2 cellular contexts compared by ENCODE assay signal in the genomic region with DNA sequence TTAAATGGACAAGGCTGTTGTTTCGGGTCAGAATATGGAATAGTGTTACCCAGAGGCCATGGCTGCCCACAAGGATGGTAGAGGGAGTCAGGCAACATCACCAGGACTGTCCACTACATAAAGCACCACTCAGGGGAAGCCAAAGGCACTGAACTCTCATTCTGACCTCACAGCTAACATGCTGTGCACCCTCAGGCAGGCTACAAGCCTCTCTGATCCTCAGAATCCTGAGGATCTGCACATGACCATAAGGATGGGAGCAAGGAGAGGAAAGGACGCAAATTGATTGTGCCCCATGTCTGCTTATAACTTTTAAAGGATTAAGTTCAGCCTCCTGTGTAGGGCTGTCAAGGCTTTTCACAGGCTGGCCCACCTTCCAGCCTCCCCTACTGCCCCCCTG.
A peak's percentile ranks its signal among the peaks of the same experiment; 100 is the strongest.
TF ChIP-seq lines count a peak whose summit lies in the region.

No MANE protein-coding gene starts in this region.

TF ChIP-seq in A549, 52 proteins besides CTCF, POLR2A, EP300 and RAD21:
- TF ChIP-seq, protein P1, sequence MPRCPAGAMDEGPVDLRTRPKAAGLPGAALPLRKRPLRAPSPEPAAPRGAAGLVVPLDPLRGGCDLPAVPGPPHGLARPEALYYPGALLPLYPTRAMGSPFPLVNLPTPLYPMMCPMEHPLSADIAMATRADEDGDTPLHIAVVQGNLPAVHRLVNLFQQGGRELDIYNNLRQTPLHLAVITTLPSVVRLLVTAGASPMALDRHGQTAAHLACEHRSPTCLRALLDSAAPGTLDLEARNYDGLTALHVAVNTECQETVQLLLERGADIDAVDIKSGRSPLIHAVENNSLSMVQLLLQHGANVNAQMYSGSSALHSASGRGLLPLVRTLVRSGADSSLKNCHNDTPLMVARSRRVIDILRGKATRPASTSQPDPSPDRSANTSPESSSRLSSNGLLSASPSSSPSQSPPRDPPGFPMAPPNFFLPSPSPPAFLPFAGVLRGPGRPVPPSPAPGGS (IDR thresholded peaks at IDR 0.05), result no peak
- no peak for TF ChIP-seq RARB (CRISPR knock-in tag; IDR thresholded peaks at IDR 0.05)
- TF ChIP-seq ZFP36 (IDR thresholded peaks at IDR 0.05; ENCODE audit: borderline replicate concordance, partially characterized antibody), result peak; percentile 80

TF ChIP-seq in IMR-90, 13 proteins besides CTCF, POLR2A, EP300 and RAD21:
- TF ChIP-seq, protein P2, sequence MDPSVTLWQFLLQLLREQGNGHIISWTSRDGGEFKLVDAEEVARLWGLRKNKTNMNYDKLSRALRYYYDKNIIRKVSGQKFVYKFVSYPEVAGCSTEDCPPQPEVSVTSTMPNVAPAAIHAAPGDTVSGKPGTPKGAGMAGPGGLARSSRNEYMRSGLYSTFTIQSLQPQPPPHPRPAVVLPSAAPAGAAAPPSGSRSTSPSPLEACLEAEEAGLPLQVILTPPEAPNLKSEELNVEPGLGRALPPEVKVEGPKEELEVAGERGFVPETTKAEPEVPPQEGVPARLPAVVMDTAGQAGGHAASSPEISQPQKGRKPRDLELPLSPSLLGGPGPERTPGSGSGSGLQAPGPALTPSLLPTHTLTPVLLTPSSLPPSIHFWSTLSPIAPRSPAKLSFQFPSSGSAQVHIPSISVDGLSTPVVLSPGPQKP (IDR thresholded peaks at IDR 0.05; ENCODE audit: borderline replicate concordance, low read depth, low read length), result no peak
- TF ChIP-seq MXI1 (IDR thresholded peaks at IDR 0.05; ENCODE audit: borderline replicate concordance, low read depth, low read length) (no peak), RFX5 (IDR thresholded peaks at IDR 0.05; ENCODE audit: low read depth, low read length) (no peak), RCOR1 (IDR thresholded peaks at IDR 0.05; ENCODE audit: insufficient replicate concordance, low read length) (no peak), CHD1 (IDR thresholded peaks at IDR 0.05; ENCODE audit: low read depth, low read length) (no peak), FOS (IDR thresholded peaks at IDR 0.05; ENCODE audit: low read depth, low read length) (no peak), CEBPB (IDR thresholded peaks at IDR 0.05; ENCODE audit: low read depth, low read length) (no peak), NFE2L2 (IDR thresholded peaks at IDR 0.05; ENCODE audit: low read depth, low read length) (no peak), MAZ (IDR thresholded peaks at IDR 0.05; ENCODE audit: borderline replicate concordance, low read depth, low read length) (no peak), USF2 (IDR thresholded peaks at IDR 0.05; ENCODE audit: low read depth, low read length) (no peak), SMC3 (IDR thresholded peaks at IDR 0.05; ENCODE audit: low read depth, low read length) (no peak), MAFK (IDR thresholded peaks at IDR 0.05; ENCODE audit: low read depth, low read length) (no peak)
TF ChIP-seq in IMR-90: peak in this region for 0.
